Comparison of ENCODE assay signal across 7 cellular contexts in genomic region chr19:46513461-46514236, GRCh38. TPM values are rescaled to one million over a fixed set of nuclear protein-coding genes. Genes with fewer than 3 reads are reported as not detected.
DNase-seq lines count a peak whose midpoint lies in the region; TF ChIP-seq lines count a peak whose summit lies in the region.

No MANE protein-coding gene starts in this region.

- peaks cover 12% of the 10 kb centered on the region for H3K4me1 Mint-ChIP-seq in brain

- peak; percentile 81 for DNase-seq in GM12865 (ENCODE audit: low read depth)
- DNase-seq in NCI-H1694 treated with DMSO at 0.1 percent for 48 hours (lab: John Stamatoyannopoulos, UW), result peak; percentile 67
- DNase-seq in islet precursor cell, result peak; percentile 89
- DNase-seq in stimulated activated CD4-positive, alpha-beta T cell treated with anti-CD3 and anti-CD28 coated beads, Interleukin-1b, Interleukin-23, amount 100 ng/mL, for 1 hour (ENCODE audit: low read depth in 2 of 2), result peak; percentile 58 to 79
- no peak for DNase-seq in GF-D8 (lab: John Stamatoyannopoulos, UW)

- TF ChIP-seq CTCF in GM12865 (IDR thresholded peaks at IDR 0.05; ENCODE audit: insufficient read depth, low read depth, low read length, missing control alignments) (peak; percentile 97), VCaP (conservative IDR thresholded peaks at IDR 0.05) (peak; percentile 99), brain (conservative IDR thresholded peaks at IDR 0.05) (peak; percentile 99)

- H3K27ac ChIP-seq in VCaP, result no peak overlapping the region

- peaks cover 3 to 23% (median 16%) of the 10 kb centered on the region in 5 experiments for H3K9me3 Mint-ChIP-seq in brain

- no peaks in the 10 kb centered on the region for H3K27me3 Mint-ChIP-seq in brain

- H3K4me3 Mint-ChIP-seq in brain, result peak overlapping the region in 1 of 5 experiments; percentile 54

- peak overlapping the region in 4 of 5 experiments; percentile 50 to 79 (median 64) for H3K27ac Mint-ChIP-seq in brain

- no peak overlapping the region for H3K4me3 ChIP-seq in GM12865 (ENCODE audit: low read depth, low read length)

- H3K36me3 Mint-ChIP-seq in brain, result peaks cover 4% of the 10 kb centered on the region

RNA-seq across cellular contexts. Expression of gene PNMA8B, which starts 18.0 kb away (rescaled TPM):
- 21.3 TPM for polyA plus RNA-seq in brain (ENCODE audit: insufficient read depth, low read depth, low replicate concordance)

RNA-seq across cellular contexts. Expression of gene PNMA8A, which starts 42.3 kb away (rescaled TPM):
- polyA plus RNA-seq in brain (ENCODE audit: insufficient read depth, low read depth, low replicate concordance), result 59.3 TPM
